In genomic region chr19:58509731-58510083, GRCh38 we compare ENCODE assay signal across 1 cellular context.
TF ChIP-seq lines count a peak whose summit lies in the region.

No MANE protein-coding gene starts in this region.

TF ChIP-seq in K562, 482 proteins besides CTCF, POLR2A, EP300 and RAD21 (continued from another document and continues in another):
- TF ChIP-seq RREB1 (CRISPR knock-in tag; IDR thresholded peaks at IDR 0.05) (peak; percentile 96), ZBTB7A (IDR thresholded peaks at IDR 0.05; ENCODE audit: borderline replicate concordance, control insufficient read depth, low read depth, low read length) (no peak), ILK (tag; IDR thresholded peaks at IDR 0.05; ENCODE audit: borderline replicate concordance, low read depth) (no peak), BACH1 (tag; IDR thresholded peaks at IDR 0.05) (no peak), ZBTB40 (IDR thresholded peaks at IDR 0.05) (no peak), ZBTB40 (CRISPR knock-in tag; IDR thresholded peaks at IDR 0.05) (no peak), PHF21A (IDR thresholded peaks at IDR 0.05; ENCODE audit: borderline replicate concordance, low read depth) (no peak), FOXM1 (IDR thresholded peaks at IDR 0.05; ENCODE audit: low read depth) (no peak), FOXM1 (CRISPR knock-in tag; IDR thresholded peaks at IDR 0.05; ENCODE audit: low read depth) (no peak), TFE3 (CRISPR knock-in tag; IDR thresholded peaks at IDR 0.05) (peak; percentile 92), KLF16 (IDR thresholded peaks at IDR 0.05) (no peak), ETS2 (tag; IDR thresholded peaks at IDR 0.05; ENCODE audit: borderline replicate concordance, poor library complexity, severe bottlenecking) (no peak), KAT7 (CRISPR knock-in tag; IDR thresholded peaks at IDR 0.05; ENCODE audit: borderline replicate concordance) (no peak), E2F6 (IDR thresholded peaks at IDR 0.05; ENCODE audit: borderline replicate concordance in 1 of 2, extremely low read depth in 1 of 2, insufficient read depth in 1 of 2, insufficient read length in 1 of 2, low read depth in 1 of 2, low read length in 1 of 2, poor library complexity in 1 of 2, severe bottlenecking in 1 of 2) (no peak), USF1 (CRISPR knock-in tag; IDR thresholded peaks at IDR 0.05) (peak; percentile 98), TFAP4 (CRISPR knock-in tag; IDR thresholded peaks at IDR 0.05; ENCODE audit: borderline replicate concordance) (peak; percentile 100), ZNF175 (CRISPR knock-in tag; IDR thresholded peaks at IDR 0.05; ENCODE audit: low read depth) (no peak), PTBP1 (IDR thresholded peaks at IDR 0.05; ENCODE audit: low read depth, low read length) (no peak), NR2C1 (IDR thresholded peaks at IDR 0.05) (no peak), NR2C1 (tag; IDR thresholded peaks at IDR 0.05) (no peak), RFX1 (IDR thresholded peaks at IDR 0.05) (no peak), CREBBP (IDR thresholded peaks at IDR 0.05; ENCODE audit: low read depth, low read length) (no peak), SMARCC2 (IDR thresholded peaks at IDR 0.05; ENCODE audit: low read depth) (no peak), HMGXB4 (CRISPR knock-in tag; IDR thresholded peaks at IDR 0.05) (no peak), E4F1 (CRISPR knock-in tag; IDR thresholded peaks at IDR 0.05; ENCODE audit: borderline replicate concordance) (no peak), TEAD4 (IDR thresholded peaks at IDR 0.05; ENCODE audit: low read length) (peak; percentile 68; the same call in 1 of the 2 replicates), TEAD4 (CRISPR knock-in tag; IDR thresholded peaks at IDR 0.05; ENCODE audit: borderline replicate concordance) (no peak)
